ENCODE assay signal across 34 cellular contexts in genomic region chr21:36008505-36008904, GRCh38.
"Had no signal": no experiment of that assay in that cellular context is flagged by ENCODE, and none has a peak within 500 bp of the region (broad histone marks: within the 10 kb centered on the region; RNA-seq: fewer than 3 reads in every experiment).

No MANE protein-coding gene starts in this region.

- H3K27ac ChIP-seq: KMS-11 had no signal

- H3K4me2 ChIP-seq: KMS-11 had no signal

- DNase-seq: Karpas-422, Kasumi-1, KG1, MG63, MM.1S, MV-4-11, NCI-H1048, NCI-H1092, NCI-H1092 treated with DMSO at 0.1 percent for 48 hours, NCI-H1105, NCI-H1105 treated with DMSO at 0.1 percent for 48 hours, NCI-H1417, NCI-H1417 treated with DMSO at 0.1 percent for 48 hours, NCI-H1436, NCI-H1436 treated with DMSO at 0.1 percent for 48 hours, NCI-H146, NCI-H1694, NCI-H1694 treated with DMSO at 0.1 percent for 48 hours, NCI-H187, NCI-H187 treated with DMSO at 0.1 percent for 48 hours, NCI-H1930, NCI-H2029, NCI-H2029 treated with DMSO at 0.1 percent for 48 hours, NCI-H2081, NCI-H2081 treated with DMSO at 0.1 percent for 48 hours, NCI-H2107, NCI-H2171, NCI-H2171 treated with DMSO at 0.1 percent for 48 hours, NCI-H2227 treated with DMSO at 0.1 percent for 48 hours, NCI-H226, NCI-H345, NCI-H446, NCI-H446 treated with DMSO at 0.1 percent for 48 hours had no signal

- H3K27me3 ChIP-seq: MG63 had no signal

- H3K36me3 ChIP-seq: MG63 had no signal

- H3K4me3 ChIP-seq: MG63 had no signal

- H3K9ac ChIP-seq: KMS-11 had no signal
